In the genomic region with DNA sequence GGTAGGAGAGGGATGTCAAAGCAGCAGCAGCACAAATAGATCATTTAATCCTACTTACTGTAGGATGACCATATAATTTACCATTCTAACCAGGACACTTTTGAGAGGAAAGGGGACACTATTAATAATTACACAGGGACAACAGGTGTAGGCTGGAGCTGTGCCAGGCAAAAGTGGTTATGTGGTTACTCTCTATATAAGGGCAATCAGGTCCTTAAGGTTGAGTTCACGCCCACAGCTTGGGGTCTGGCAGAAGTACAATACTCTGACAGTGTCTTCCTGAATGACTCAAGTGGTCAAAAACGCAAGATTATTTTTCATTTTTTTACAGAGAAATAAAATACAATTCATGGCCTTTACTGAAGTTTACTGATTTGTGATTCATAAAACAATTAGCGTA, we compare ENCODE assay signal across 9 cellular contexts. TPM values are rescaled to one million over a fixed set of nuclear protein-coding genes. Genes with fewer than 3 reads are reported as not detected.
DNase-seq lines count a peak whose midpoint lies in the region; ATAC-seq, FAIRE-seq and TF ChIP-seq lines count a peak whose summit lies in the region.
"Had no signal": no experiment of that assay in that cellular context is flagged by ENCODE, and none has a peak within 500 bp of the region (broad histone marks: within the 10 kb centered on the region; RNA-seq: fewer than 3 reads in every experiment).

No MANE protein-coding gene starts in this region.

- peaks cover 20% of the 10 kb centered on the region for H3K79me2 ChIP-seq in HepG2 (ENCODE audit: insufficient read depth, low read length)

- no peak overlapping the region for H3K27ac ChIP-seq in HepG2 (ENCODE audit: extremely low read length, insufficient read depth, low read length)
- H3K27ac ChIP-seq: 22Rv1 had no signal

- TF ChIP-seq EP300 in HepG2 (IDR thresholded peaks at IDR 0.05; ENCODE audit: low read depth in 2 of 2, low read length in 2 of 2) (no peak), HepG2 (CRISPR knock-in tag; IDR thresholded peaks at IDR 0.05; ENCODE audit: borderline replicate concordance) (no peak)

- H3K27me3 ChIP-seq in HepG2 (ENCODE audit: control insufficient read depth in 1 of 2, insufficient read depth in 2 of 2, low read length in 2 of 2) = no peaks in the 10 kb centered on the region; a peak in 1 of 5 replicates

- H3K4me1 ChIP-seq in HepG2 (ENCODE audit: insufficient read depth, low read length) = peaks cover 20% of the 10 kb centered on the region

- no peaks in the 10 kb centered on the region for H3K36me3 ChIP-seq in HepG2 (replicated peaks in 1 of 2; ENCODE audit: control insufficient read depth in 1 of 2, insufficient read depth in 2 of 2, low read length in 2 of 2)

- DNase-seq in DMS 273 (lab: John Stamatoyannopoulos, UW; ENCODE audit: unreplicated experiment) (peak; percentile 21), DMS 273 treated with DMSO at 0.1 percent for 48 hours (lab: John Stamatoyannopoulos, UW) (no peak), KBM-7 (peak; percentile 42), glomerular endothelial cell (ENCODE audit: extremely low read depth, low read depth, low spot score) (peak; percentile 61), HepG2 (ENCODE audit: low spot score) (no peak)
- DNase-seq in activated CD4-positive, alpha-beta T cell treated with anti-CD3 and anti-CD28 coated beads, Interleukin-2, amount 50 U/mL, for 48 hours = peak; percentile 42 to 63

- CTCF ChIA-PET in HepG2 (lab: Yijun Ruan, JAX; ENCODE audit: low intra/inter-chr PET ratio, low total read pairs) = no interaction called here

- no peak for TF ChIP-seq RAD21 in HepG2 (CRISPR knock-in tag; IDR thresholded peaks at IDR 0.05)

- no peaks in the 10 kb centered on the region for H3K9me3 ChIP-seq in HepG2 (ENCODE audit: low read length)

- no peaks in the 10 kb centered on the region for H4K20me1 ChIP-seq in HepG2 (ENCODE audit: insufficient read depth, low read length)

- in situ Hi-C loops in KBM-7 (cut with MboI; ENCODE audit: low pct_unique_long_range_greater_than_20kb, low sequenced_read_pairs) = no loop called here
- in situ Hi-C loops in HepG2 (cut with HindIII; ENCODE audit: extremely low pct_ligation_motif_present, low pct_unique_long_range_greater_than_20kb) = no loop called here

- H3K4me3 ChIP-seq in HepG2 (replicated peaks in 1 of 3; ENCODE audit: insufficient read depth in 1 of 3, low read depth in 2 of 3, low read length in 3 of 3) = no peak overlapping the region

- H3K9ac ChIP-seq in HepG2 (ENCODE audit: insufficient read depth, low read depth, low read length) = no peak overlapping the region

- WGBS in HepG2 (ENCODE audit: low lambda C conversion rate) = 97% methylated on average over 3 of the region's 3 CpGs

- no TSS peak for BruUV-seq in HepG2 (replicated peaks; lab: Mats Ljungman, UMichigan)

- POLR2A ChIA-PET in HepG2 (lab: Yijun Ruan, JAX) = no interaction called here

- intact Hi-C loops in HepG2 (cut with micrococcal nuclease; ENCODE audit: unreplicated experiment) = no loop called here

- no peak overlapping the region for H2AFZ ChIP-seq in HepG2 (ENCODE audit: low read length)

- no peak for FAIRE-seq in HepG2 (lab: Jason Lieb, UNC)

- ATAC-seq in HepG2 (no peak), GM21825 (IDR thresholded peaks at IDR 0.05; ENCODE audit: unreplicated experiment) (no peak), GM21515 (IDR thresholded peaks at IDR 0.05; ENCODE audit: unreplicated experiment) (no peak)

- no peak for TF ChIP-seq CTCF in HepG2 (CRISPR knock-in tag; IDR thresholded peaks at IDR 0.05)

- H3K4me2 ChIP-seq in HepG2 (ENCODE audit: low read depth, low read length) = no peak overlapping the region

- TF ChIP-seq POLR2A in HepG2 (IDR thresholded peaks at IDR 0.05; ENCODE audit: insufficient read depth in 1 of 2, low read depth in 2 of 2, low read length in 2 of 2) = no peak

TF ChIP-seq in HepG2, 621 proteins besides CTCF, POLR2A, EP300 and RAD21:
- TF ChIP-seq SP2 (CRISPR knock-in tag; IDR thresholded peaks at IDR 0.05) = no peak

RNA-seq across cellular contexts. Expression of gene PREPL, which starts 2.8 kb away (rescaled TPM):
- total RNA-seq in glomerular endothelial cell (28.8 and 30.2 TPM in 2 replicates), HepG2 (2016; rRNA removed; fragmentation: Illumina TruSeq; extraction: Trizol) (34.3 and 56.1 TPM in 2 replicates)
- total RNA-seq in HepG2 (2016; cell fraction: cytosol; rRNA removed; fragmentation: Illumina TruSeq; extraction: Trizol; ENCODE audit: low read depth) = 3.1 and 3.2 TPM in 2 replicates
- 33.6 and 53.1 TPM in 2 replicates for total RNA-seq in HepG2 (2016; cell fraction: insoluble cytoplasmic fraction; rRNA removed; fragmentation: Illumina TruSeq; extraction: Trizol)
- 8.3 and 10.0 TPM in 2 replicates for total RNA-seq in HepG2 (2016; cell fraction: membrane; rRNA removed; fragmentation: Illumina TruSeq; extraction: Trizol)
- total RNA-seq in HepG2 (2016; cell fraction: nucleus; rRNA removed; fragmentation: Illumina TruSeq; extraction: Trizol) = 34.9 and 36.8 TPM in 2 replicates
- polyA plus RNA-seq in HepG2 (2011; rRNA removed) = 15.2 and 19.7 TPM in 2 replicates
- 5.9 and 10.5 TPM in 2 replicates for polyA plus RNA-seq in HepG2 (2011; cell fraction: cytosol; rRNA removed)
- polyA plus RNA-seq in HepG2 (2011; cell fraction: nucleus; rRNA removed) = 11.8 and 17.5 TPM in 2 replicates
- polyA plus RNA-seq in HepG2 (2012) = 17.9 and 21.6 TPM in 2 replicates
- polyA plus RNA-seq in HepG2 (2016; cell fraction: cytosol; fragmentation: Illumina TruSeq; extraction: Trizol; ENCODE audit: low read depth) = 0.65 and 0.70 TPM in 2 replicates
- 40.9 and 42.7 TPM in 2 replicates for polyA plus RNA-seq in HepG2 (2016; cell fraction: insoluble cytoplasmic fraction; fragmentation: Illumina TruSeq; extraction: Trizol; ENCODE audit: low read depth)
- 2.1 and 2.8 TPM in 2 replicates for polyA plus RNA-seq in HepG2 (2016; cell fraction: membrane; fragmentation: Illumina TruSeq; extraction: Trizol; ENCODE audit: low read depth)
- polyA plus RNA-seq in HepG2 (2016; cell fraction: nucleus; fragmentation: Illumina TruSeq; extraction: Trizol; ENCODE audit: insufficient read depth, low read depth) = 23.0 and 23.6 TPM in 2 replicates
- polyA minus RNA-seq in HepG2 (2011; rRNA and poly(A)+ RNA removed; ENCODE audit: low replicate concordance) = 17.1 and 20.9 TPM in 2 replicates
- polyA minus RNA-seq in HepG2 (2011; cell fraction: cytosol; rRNA and poly(A)+ RNA removed) = 13.7 and 16.0 TPM in 2 replicates
- 54.3 and 66.9 TPM in 2 replicates for polyA minus RNA-seq in HepG2 (2011; cell fraction: nucleus; rRNA and poly(A)+ RNA removed)

RNA-seq across cellular contexts. Expression of gene CAMKMT, which starts 3.2 kb away (rescaled TPM):
- total RNA-seq in glomerular endothelial cell = 1.7 and 6.1 TPM in 2 replicates
- total RNA-seq in HepG2 (2016; rRNA removed; fragmentation: Illumina TruSeq; extraction: Trizol) = 15.3 and 20.8 TPM in 2 replicates
- total RNA-seq in HepG2 (2016; cell fraction: cytosol; rRNA removed; fragmentation: Illumina TruSeq; extraction: Trizol; ENCODE audit: low read depth) = 7.2 and 7.4 TPM in 2 replicates
- total RNA-seq in HepG2 (2016; cell fraction: insoluble cytoplasmic fraction; rRNA removed; fragmentation: Illumina TruSeq; extraction: Trizol) = 16.8 and 17.7 TPM in 2 replicates
- total RNA-seq in HepG2 (2016; cell fraction: membrane; rRNA removed; fragmentation: Illumina TruSeq; extraction: Trizol) = 7.1 and 9.1 TPM in 2 replicates
- total RNA-seq in HepG2 (2016; cell fraction: nucleus; rRNA removed; fragmentation: Illumina TruSeq; extraction: Trizol) = 33.5 and 39.9 TPM in 2 replicates
- polyA plus RNA-seq in HepG2 (2011; rRNA removed) = 4.9 and 6.9 TPM in 2 replicates
- polyA plus RNA-seq in HepG2 (2011; cell fraction: cytosol; rRNA removed) = 4.7 and 4.9 TPM in 2 replicates
- 5.4 and 5.7 TPM in 2 replicates for polyA plus RNA-seq in HepG2 (2011; cell fraction: nucleus; rRNA removed)
- 6.8 and 9.4 TPM in 2 replicates for polyA plus RNA-seq in HepG2 (2012)
- 3.3 and 4.4 TPM in 2 replicates for polyA plus RNA-seq in HepG2 (2016; cell fraction: cytosol; fragmentation: Illumina TruSeq; extraction: Trizol; ENCODE audit: low read depth)
- polyA plus RNA-seq in HepG2 (2016; cell fraction: insoluble cytoplasmic fraction; fragmentation: Illumina TruSeq; extraction: Trizol; ENCODE audit: low read depth) = 22.6 and 23.5 TPM in 2 replicates
- 6.3 and 7.0 TPM in 2 replicates for polyA plus RNA-seq in HepG2 (2016; cell fraction: membrane; fragmentation: Illumina TruSeq; extraction: Trizol; ENCODE audit: low read depth)
- 16.3 and 17.1 TPM in 2 replicates for polyA plus RNA-seq in HepG2 (2016; cell fraction: nucleus; fragmentation: Illumina TruSeq; extraction: Trizol; ENCODE audit: insufficient read depth, low read depth)
- polyA minus RNA-seq in HepG2 (2011; rRNA and poly(A)+ RNA removed; ENCODE audit: low replicate concordance) = 6.4 and 7.6 TPM in 2 replicates
- 3.4 and 7.7 TPM in 2 replicates for polyA minus RNA-seq in HepG2 (2011; cell fraction: cytosol; rRNA and poly(A)+ RNA removed)
- 48.0 and 55.1 TPM in 2 replicates for polyA minus RNA-seq in HepG2 (2011; cell fraction: nucleus; rRNA and poly(A)+ RNA removed)

Comparison
In these comparisons a context has a peak if more than half of its experiments do, and no peak if none do; other contexts are left out.
1. DNase-seq: peak in DMS 273 (single experiment), KBM-7 (single experiment), activated CD4-positive, alpha-beta T cell treated with anti-CD3 and anti-CD28 coated beads, Interleukin-2, amount 50 U/mL, for 48 hours (2 of 2) and glomerular endothelial cell (single experiment); none in DMS 273 treated with DMSO at 0.1 percent for 48 hours (single experiment) and HepG2 (single experiment).